ENCODE assay signal across 2 cellular contexts in the genomic region with DNA sequence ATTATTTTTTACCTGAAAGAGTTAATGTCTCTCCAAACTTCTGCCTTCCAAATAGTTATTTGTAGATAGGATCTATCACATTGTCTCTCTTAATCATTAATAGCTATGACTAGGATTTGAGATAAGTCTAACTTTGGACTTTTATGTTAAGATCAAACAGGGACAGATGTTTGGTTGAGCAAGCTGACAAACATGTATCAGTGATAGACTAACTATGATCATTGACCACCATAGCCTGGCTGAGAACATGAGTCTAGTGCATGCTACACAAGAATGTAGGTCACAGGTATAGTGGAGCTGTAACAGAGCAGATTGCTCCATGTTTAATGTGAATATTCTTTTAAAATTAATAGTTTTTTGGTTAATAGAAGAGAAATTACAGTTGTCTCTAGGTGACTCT. TPM values are rescaled to one million over a fixed set of nuclear protein-coding genes. Genes with fewer than 3 reads are reported as not detected.
"Had no signal": no experiment of that assay in that cellular context is flagged by ENCODE, and none has a peak within 500 bp of the region (broad histone marks: within the 10 kb centered on the region; RNA-seq: fewer than 3 reads in every experiment).

No MANE protein-coding gene starts in this region.

RNA-seq across cellular contexts. Expression of gene SYT15B, which starts 52.0 kb away (rescaled TPM):
- total RNA-seq: LHCN-M2, M059J had no signal
